In the genomic region with DNA sequence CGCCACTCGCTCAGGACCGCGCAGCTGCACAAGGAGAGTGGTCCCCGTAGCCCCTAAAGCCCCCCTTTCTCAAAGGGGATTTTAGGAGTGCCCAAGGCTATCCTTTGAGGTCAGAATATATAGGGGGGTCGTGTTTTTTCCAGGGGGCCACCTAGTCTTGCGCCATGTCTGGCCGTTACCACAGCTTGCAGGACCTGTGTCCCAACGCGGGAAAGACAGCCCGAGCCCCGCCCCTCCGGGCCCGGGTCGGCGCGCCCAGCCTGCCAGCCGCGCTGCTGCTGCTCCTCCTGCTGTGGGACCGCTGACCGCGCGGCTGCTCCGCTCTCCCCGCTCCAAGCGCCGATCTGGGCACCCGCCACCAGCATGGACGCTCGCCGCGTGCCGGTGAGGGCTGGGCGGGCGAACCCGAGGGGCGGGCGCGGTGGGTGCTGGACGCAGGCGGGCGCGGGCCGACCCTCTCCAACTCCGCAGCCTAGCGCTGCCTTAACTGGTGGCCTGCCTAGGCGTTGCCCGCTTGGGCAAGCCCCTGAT, we compare ENCODE assay signal across 1 cellular context.
TF ChIP-seq lines count a peak whose summit lies in the region.

A gene (plus strand): TSS at position 272 of the 531 bp plus-strand sequence. CDS start 92 bp downstream, at position 364.

TF ChIP-seq in HepG2, 621 proteins besides CTCF, POLR2A, EP300 and RAD21 (continued from another document and continues in another):
- TF ChIP-seq, protein P1, sequence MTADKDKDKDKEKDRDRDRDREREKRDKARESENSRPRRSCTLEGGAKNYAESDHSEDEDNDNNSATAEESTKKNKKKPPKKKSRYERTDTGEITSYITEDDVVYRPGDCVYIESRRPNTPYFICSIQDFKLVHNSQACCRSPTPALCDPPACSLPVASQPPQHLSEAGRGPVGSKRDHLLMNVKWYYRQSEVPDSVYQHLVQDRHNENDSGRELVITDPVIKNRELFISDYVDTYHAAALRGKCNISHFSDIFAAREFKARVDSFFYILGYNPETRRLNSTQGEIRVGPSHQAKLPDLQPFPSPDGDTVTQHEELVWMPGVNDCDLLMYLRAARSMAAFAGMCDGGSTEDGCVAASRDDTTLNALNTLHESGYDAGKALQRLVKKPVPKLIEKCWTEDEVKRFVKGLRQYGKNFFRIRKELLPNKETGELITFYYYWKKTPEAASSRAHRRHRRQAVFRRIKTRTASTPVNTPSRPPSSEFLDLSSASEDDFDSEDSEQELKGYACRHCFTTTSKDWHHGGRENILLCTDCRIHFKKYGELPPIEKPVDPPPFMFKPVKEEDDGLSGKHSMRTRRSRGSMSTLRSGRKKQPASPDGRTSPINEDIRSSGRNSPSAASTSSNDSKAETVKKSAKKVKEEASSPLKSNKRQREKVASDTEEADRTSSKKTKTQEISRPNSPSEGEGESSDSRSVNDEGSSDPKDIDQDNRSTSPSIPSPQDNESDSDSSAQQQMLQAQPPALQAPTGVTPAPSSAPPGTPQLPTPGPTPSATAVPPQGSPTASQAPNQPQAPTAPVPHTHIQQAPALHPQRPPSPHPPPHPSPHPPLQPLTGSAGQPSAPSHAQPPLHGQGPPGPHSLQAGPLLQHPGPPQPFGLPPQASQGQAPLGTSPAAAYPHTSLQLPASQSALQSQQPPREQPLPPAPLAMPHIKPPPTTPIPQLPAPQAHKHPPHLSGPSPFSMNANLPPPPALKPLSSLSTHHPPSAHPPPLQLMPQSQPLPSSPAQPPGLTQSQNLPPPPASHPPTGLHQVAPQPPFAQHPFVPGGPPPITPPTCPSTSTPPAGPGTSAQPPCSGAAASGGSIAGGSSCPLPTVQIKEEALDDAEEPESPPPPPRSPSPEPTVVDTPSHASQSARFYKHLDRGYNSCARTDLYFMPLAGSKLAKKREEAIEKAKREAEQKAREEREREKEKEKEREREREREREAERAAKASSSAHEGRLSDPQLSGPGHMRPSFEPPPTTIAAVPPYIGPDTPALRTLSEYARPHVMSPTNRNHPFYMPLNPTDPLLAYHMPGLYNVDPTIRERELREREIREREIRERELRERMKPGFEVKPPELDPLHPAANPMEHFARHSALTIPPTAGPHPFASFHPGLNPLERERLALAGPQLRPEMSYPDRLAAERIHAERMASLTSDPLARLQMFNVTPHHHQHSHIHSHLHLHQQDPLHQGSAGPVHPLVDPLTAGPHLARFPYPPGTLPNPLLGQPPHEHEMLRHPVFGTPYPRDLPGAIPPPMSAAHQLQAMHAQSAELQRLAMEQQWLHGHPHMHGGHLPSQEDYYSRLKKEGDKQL (CRISPR knock-in tag; IDR thresholded peaks at IDR 0.05; ENCODE audit: low read depth) = peak; percentile 48; the same call in 1 of the 2 replicates
- TF ChIP-seq, protein P2, sequence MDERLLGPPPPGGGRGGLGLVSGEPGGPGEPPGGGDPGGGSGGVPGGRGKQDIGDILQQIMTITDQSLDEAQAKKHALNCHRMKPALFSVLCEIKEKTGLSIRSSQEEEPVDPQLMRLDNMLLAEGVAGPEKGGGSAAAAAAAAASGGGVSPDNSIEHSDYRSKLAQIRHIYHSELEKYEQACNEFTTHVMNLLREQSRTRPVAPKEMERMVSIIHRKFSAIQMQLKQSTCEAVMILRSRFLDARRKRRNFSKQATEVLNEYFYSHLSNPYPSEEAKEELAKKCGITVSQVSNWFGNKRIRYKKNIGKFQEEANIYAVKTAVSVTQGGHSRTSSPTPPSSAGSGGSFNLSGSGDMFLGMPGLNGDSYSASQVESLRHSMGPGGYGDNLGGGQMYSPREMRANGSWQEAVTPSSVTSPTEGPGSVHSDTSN (CRISPR knock-in tag; IDR thresholded peaks at IDR 0.05) = no peak
- TF ChIP-seq ZC3H4 (CRISPR knock-in tag; IDR thresholded peaks at IDR 0.05; ENCODE audit: borderline replicate concordance) (no peak), KDM4B (CRISPR knock-in tag; IDR thresholded peaks at IDR 0.05) (no peak), RFXAP (CRISPR knock-in tag; IDR thresholded peaks at IDR 0.05; ENCODE audit: borderline replicate concordance) (peak; percentile 96), MAFF (IDR thresholded peaks at IDR 0.05; ENCODE audit: low read depth, low read length) (no peak), ZNF296 (CRISPR knock-in tag; conservative IDR thresholded peaks at IDR 0.05) (peak; percentile 89), ZNF775 (CRISPR knock-in tag; IDR thresholded peaks at IDR 0.05; ENCODE audit: borderline replicate concordance) (peak; percentile 91; the same call in 1 of the 2 replicates), ZSCAN31 (CRISPR knock-in tag; IDR thresholded peaks at IDR 0.05; ENCODE audit: low read depth) (peak; percentile 80; the same call in 1 of the 2 replicates), ZSCAN9 (CRISPR knock-in tag; IDR thresholded peaks at IDR 0.05; ENCODE audit: borderline replicate concordance) (peak; percentile 94), AHR (CRISPR knock-in tag; IDR thresholded peaks at IDR 0.05) (peak; percentile 70), MXD4 (CRISPR knock-in tag; IDR thresholded peaks at IDR 0.05) (peak; percentile 89), NR2F6 (IDR thresholded peaks at IDR 0.05) (no peak), NR2F6 (CRISPR knock-in tag; IDR thresholded peaks at IDR 0.05) (peak; percentile 19; the same call in 1 of the 2 replicates), PHF20 (CRISPR knock-in tag; IDR thresholded peaks at IDR 0.05) (0 out of 2 replicates have a peak, but pooled peaks have one; percentile 30), MATR3 (CRISPR knock-in tag; IDR thresholded peaks at IDR 0.05) (no peak)
- TF ChIP-seq, protein P3, sequence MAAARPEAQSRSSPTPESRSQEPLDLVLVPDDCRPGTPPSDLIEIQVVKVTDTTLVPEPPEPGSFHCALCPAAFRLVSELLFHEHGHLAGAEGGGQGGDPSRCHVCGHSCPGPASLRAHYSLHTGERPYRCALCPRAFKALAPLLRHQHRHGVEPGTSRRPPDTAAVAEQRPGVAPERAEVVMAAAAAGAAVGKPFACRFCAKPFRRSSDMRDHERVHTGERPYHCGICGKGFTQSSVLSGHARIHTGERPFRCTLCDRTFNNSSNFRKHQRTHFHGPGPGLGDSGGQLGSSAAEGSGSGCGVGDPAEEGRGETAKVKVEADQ (CRISPR knock-in tag; IDR thresholded peaks at IDR 0.05; ENCODE audit: borderline replicate concordance) = 0 out of 2 replicates have a peak, but pooled peaks have one; percentile 95
- TF ChIP-seq, protein P4, sequence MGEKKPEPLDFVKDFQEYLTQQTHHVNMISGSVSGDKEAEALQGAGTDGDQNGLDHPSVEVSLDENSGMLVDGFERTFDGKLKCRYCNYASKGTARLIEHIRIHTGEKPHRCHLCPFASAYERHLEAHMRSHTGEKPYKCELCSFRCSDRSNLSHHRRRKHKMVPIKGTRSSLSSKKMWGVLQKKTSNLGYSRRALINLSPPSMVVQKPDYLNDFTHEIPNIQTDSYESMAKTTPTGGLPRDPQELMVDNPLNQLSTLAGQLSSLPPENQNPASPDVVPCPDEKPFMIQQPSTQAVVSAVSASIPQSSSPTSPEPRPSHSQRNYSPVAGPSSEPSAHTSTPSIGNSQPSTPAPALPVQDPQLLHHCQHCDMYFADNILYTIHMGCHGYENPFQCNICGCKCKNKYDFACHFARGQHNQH (CRISPR knock-in tag; IDR thresholded peaks at IDR 0.05) = peak; percentile 76
- TF ChIP-seq, protein P5, sequence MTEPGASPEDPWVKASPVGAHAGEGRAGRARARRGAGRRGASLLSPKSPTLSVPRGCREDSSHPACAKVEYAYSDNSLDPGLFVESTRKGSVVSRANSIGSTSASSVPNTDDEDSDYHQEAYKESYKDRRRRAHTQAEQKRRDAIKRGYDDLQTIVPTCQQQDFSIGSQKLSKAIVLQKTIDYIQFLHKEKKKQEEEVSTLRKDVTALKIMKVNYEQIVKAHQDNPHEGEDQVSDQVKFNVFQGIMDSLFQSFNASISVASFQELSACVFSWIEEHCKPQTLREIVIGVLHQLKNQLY (CRISPR knock-in tag; IDR thresholded peaks at IDR 0.05) = peak; percentile 71
- TF ChIP-seq, protein P6, sequence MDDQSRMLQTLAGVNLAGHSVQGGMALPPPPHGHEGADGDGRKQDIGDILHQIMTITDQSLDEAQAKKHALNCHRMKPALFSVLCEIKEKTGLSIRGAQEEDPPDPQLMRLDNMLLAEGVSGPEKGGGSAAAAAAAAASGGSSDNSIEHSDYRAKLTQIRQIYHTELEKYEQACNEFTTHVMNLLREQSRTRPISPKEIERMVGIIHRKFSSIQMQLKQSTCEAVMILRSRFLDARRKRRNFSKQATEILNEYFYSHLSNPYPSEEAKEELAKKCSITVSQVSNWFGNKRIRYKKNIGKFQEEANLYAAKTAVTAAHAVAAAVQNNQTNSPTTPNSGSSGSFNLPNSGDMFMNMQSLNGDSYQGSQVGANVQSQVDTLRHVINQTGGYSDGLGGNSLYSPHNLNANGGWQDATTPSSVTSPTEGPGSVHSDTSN (CRISPR knock-in tag; IDR thresholded peaks at IDR 0.05; ENCODE audit: borderline replicate concordance) = peak; percentile 91; the same call in 1 of the 2 replicates
- TF ChIP-seq, protein P7, sequence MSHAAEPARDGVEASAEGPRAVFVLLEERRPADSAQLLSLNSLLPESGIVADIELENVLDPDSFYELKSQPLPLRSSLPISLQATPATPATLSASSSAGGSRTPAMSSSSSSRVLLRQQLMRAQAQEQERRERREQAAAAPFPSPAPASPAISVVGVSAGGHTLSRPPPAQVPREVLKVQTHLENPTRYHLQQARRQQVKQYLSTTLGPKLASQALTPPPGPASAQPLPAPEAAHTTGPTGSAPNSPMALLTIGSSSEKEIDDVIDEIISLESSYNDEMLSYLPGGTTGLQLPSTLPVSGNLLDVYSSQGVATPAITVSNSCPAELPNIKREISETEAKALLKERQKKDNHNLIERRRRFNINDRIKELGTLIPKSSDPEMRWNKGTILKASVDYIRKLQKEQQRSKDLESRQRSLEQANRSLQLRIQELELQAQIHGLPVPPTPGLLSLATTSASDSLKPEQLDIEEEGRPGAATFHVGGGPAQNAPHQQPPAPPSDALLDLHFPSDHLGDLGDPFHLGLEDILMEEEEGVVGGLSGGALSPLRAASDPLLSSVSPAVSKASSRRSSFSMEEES (CRISPR knock-in tag; IDR thresholded peaks at IDR 0.05) = peak; percentile 91
- TF ChIP-seq, protein P8, sequence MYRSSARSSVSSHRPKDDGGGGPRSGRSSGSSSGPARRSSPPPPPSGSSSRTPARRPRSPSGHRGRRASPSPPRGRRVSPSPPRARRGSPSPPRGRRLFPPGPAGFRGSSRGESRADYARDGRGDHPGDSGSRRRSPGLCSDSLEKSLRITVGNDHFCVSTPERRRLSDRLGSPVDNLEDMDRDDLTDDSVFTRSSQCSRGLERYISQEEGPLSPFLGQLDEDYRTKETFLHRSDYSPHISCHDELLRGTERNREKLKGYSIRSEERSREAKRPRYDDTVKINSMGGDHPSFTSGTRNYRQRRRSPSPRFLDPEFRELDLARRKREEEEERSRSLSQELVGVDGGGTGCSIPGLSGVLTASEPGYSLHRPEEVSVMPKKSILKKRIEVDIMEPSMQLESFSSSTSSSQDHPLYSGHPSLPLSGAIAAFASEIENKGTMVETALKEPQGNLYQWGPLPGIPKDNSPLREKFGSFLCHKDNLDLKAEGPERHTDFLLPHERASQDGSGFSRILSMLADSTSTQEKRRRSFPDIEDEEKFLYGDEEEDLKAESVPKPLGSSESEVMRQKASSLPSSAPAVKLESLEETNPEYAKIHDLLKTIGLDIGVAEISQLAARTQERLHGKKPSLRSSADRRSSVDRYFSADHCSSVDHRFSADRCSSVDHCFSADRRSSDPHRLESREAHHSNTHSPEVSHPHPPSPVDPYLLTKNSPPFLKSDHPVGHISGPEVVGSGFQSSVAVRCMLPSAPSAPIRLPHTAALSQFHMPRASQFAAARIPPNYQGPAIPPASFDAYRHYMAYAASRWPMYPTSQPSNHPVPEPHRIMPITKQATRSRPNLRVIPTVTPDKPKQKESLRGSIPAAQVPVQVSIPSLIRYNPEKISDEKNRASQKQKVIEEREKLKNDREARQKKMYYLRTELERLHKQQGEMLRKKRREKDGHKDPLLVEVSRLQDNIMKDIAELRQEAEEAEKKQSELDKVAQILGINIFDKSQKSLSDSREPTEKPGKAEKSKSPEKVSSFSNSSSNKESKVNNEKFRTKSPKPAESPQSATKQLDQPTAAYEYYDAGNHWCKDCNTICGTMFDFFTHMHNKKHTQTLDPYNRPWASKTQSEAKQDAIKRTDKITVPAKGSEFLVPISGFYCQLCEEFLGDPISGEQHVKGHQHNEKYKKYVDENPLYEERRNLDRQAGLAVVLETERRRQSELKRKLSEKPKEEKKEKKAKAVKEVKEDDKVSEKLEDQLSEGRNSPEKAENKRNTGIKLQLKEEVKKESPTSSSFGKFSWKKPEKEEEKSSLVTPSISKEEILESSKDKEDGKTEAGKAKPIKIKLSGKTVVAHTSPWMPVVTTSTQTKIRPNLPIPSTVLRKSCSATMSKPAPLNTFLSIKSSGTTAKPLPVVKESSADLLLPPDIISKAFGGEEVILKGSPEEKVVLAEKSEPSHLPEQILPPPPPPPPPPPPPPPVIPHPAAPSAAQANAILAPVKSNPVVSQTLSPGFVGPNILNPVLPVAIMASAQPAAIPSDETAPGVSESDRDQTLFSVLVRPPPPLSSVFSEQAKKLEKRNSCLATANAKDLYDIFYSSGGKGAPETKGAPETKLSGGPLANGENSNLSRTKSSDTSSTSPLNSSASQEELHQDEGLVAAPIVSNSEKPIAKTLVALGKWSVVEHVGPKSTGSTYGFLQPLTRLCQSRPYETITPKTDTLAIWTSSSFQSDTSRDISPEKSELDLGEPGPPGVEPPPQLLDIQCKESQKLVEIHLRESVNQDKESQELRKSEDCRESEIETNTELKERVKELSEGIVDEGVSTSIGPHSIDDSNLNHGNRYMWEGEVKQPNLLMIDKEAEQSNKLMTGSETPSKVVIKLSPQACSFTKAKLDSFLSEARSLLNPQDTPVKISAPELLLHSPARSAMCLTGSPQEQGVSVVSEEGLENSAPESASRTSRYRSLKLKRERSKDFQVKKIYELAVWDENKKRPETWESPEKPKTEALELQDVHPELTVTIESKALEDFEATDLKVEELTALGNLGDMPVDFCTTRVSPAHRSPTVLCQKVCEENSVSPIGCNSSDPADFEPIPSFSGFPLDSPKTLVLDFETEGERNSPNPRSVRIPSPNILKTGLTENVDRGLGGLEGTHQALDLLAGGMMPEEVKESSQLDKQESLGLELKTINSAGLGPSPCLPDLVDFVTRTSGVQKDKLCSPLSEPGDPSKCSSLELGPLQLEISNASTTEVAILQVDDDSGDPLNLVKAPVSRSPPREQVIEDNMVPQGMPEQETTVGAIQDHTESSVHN (CRISPR knock-in tag; IDR thresholded peaks at IDR 0.05) = no peak; the same call in 1 of the 2 replicates
